Comparison of ENCODE assay signal across 23 cellular contexts in the genomic region with DNA sequence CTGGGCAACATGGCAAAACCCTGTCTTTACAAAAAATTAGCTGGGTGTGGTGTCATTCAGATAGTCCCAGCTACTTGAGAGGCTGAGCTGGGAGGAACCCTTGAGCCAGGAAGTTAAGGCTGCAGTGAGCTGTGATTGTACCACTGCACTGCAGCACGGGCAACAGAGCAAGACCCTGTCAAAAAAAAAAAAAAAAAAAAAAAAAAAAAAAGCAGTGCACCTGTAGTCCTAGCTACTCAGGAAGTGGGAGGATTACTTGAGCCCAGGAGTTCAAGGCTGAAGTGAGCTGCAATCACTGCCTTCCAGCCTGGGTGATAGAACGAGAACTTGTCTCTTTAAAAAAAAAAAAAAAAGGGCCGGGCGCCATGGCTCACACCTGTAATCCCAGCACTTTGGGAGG. TPM values are rescaled to one million over a fixed set of nuclear protein-coding genes. Genes with fewer than 3 reads are reported as not detected.
DNase-seq lines count a peak whose midpoint lies in the region; ATAC-seq, FAIRE-seq and TF ChIP-seq lines count a peak whose summit lies in the region.
"Had no signal": no experiment of that assay in that cellular context is flagged by ENCODE, and none has a peak within 500 bp of the region (broad histone marks: within the 10 kb centered on the region; RNA-seq: fewer than 3 reads in every experiment).

No MANE protein-coding gene starts in this region.

- peak overlapping the region in 7 of 8 donors; percentile 72 to 88 (median 83) for H3K27ac ChIP-seq in spleen
- H3K27ac ChIP-seq: left ventricle myocardium inferior, sigmoid colon, vagina had no signal

- no peak for ATAC-seq in activated T-helper 17 cell treated with anti-CD3 and anti-CD28 coated beads, Interleukin-2, amount 50 U/mL, for 72 hours (replicated peaks)
- ATAC-seq in GM19397 (IDR thresholded peaks at IDR 0.05; ENCODE audit: unreplicated experiment): no peak
- ATAC-seq: A549; CD8-positive, alpha-beta T cell; mucosa of descending colon had no signal

- H3K27me3 ChIP-seq in spleen (replicated peaks in 1 of 7): peaks cover 0 to 13% (median 0%) of the 10 kb centered on the region in 7 donors
- H3K27me3 ChIP-seq: sigmoid colon, vagina had no signal

- CTCF ChIA-PET in activated naive CD4-positive, alpha-beta T cell treated with anti-CD3 and anti-CD28 coated beads for 36 hours (lab: Charles Lee): interaction anchor here (0.6 to 10.8 kb wide), 11 partner anchors 12 to 802 kb away, joined by 3 to 125 read pairs (median 3); a partner anchor contains a TSS

- no peak overlapping the region for H3K27ac Mint-ChIP-seq in activated naive CD4-positive, alpha-beta T cell treated with anti-CD3 and anti-CD28 coated beads for 36 hours
- H3K27ac Mint-ChIP-seq in activated T-helper 17 cell treated with anti-CD3 and anti-CD28 coated beads, Interleukin-2, amount 50 U/mL, for 72 hours: no peak overlapping the region

- no peaks in the 10 kb centered on the region for H3K9me3 Mint-ChIP-seq in activated naive CD4-positive, alpha-beta T cell treated with anti-CD3 and anti-CD28 coated beads for 36 hours
- H3K9me3 Mint-ChIP-seq in activated T-helper 17 cell treated with anti-CD3 and anti-CD28 coated beads, Interleukin-2, amount 50 U/mL, for 72 hours: no peaks in the 10 kb centered on the region
- H3K9me3 Mint-ChIP-seq: activated naive CD4-positive, alpha-beta T cell treated with anti-CD3 and anti-CD28 coated beads, Interleukin-2, amount 50 U/mL, for 24 hours; CD8-positive, alpha-beta T cell had no signal

- 39 to 67% (median 59%) methylated on average over 2 to 4 of the region's 4 CpGs for WGBS in spleen, 5 donors

- intact Hi-C loops in activated naive CD4-positive, alpha-beta T cell treated with anti-CD3 and anti-CD28 coated beads for 36 hours (cut with micrococcal nuclease): loop anchor here (1.0 kb wide), 1 partner anchor 12 kb away; no protein-coding TSS in a partner anchor
- intact Hi-C loops in spleen (cut with DNase I; ENCODE audit: low total_unique reads): no loop called here

- no peak for TF ChIP-seq POLR2A in spleen (IDR thresholded peaks at IDR 0.05)
- TF ChIP-seq POLR2A in GM12892 (IDR thresholded peaks at IDR 0.05; ENCODE audit: low read depth, low read length): no peak

- H3K4me1 Mint-ChIP-seq in activated naive CD4-positive, alpha-beta T cell treated with anti-CD3 and anti-CD28 coated beads for 36 hours (ENCODE audit: low read depth): peaks cover 40% of the 10 kb centered on the region
- H3K4me1 Mint-ChIP-seq in activated T-helper 17 cell treated with anti-CD3 and anti-CD28 coated beads, Interleukin-2, amount 50 U/mL, for 72 hours: peaks cover 20% of the 10 kb centered on the region

- peaks cover 2% of the 10 kb centered on the region for H3K27me3 Mint-ChIP-seq in activated naive CD4-positive, alpha-beta T cell treated with anti-CD3 and anti-CD28 coated beads for 36 hours (ENCODE audit: low read depth)
- no peaks in the 10 kb centered on the region for H3K27me3 Mint-ChIP-seq in activated T-helper 17 cell treated with anti-CD3 and anti-CD28 coated beads, Interleukin-2, amount 50 U/mL, for 72 hours
- H3K27me3 Mint-ChIP-seq: activated naive CD4-positive, alpha-beta T cell treated with anti-CD3 and anti-CD28 coated beads, Interleukin-2, amount 50 U/mL, for 24 hours had no signal

- no peak for TF ChIP-seq CTCF in spleen (IDR thresholded peaks at IDR 0.05 in 8 of 11, conservative IDR thresholded peaks at IDR 0.05 in 3 of 11)

- no peak overlapping the region for H3K4me3 Mint-ChIP-seq in activated naive CD4-positive, alpha-beta T cell treated with anti-CD3 and anti-CD28 coated beads for 36 hours
- H3K4me3 Mint-ChIP-seq in activated T-helper 17 cell treated with anti-CD3 and anti-CD28 coated beads, Interleukin-2, amount 50 U/mL, for 72 hours: peak overlapping the region; percentile 92

- FAIRE-seq in GM12892 (lab: Jason Lieb, UNC): no peak
- FAIRE-seq: A549, endothelial cell of umbilical vein, H1 had no signal

- no peaks in the 10 kb centered on the region for H3K36me3 Mint-ChIP-seq in activated naive CD4-positive, alpha-beta T cell treated with anti-CD3 and anti-CD28 coated beads for 36 hours (ENCODE audit: low read depth)
- no peaks in the 10 kb centered on the region for H3K36me3 Mint-ChIP-seq in activated T-helper 17 cell treated with anti-CD3 and anti-CD28 coated beads, Interleukin-2, amount 50 U/mL, for 72 hours (ENCODE audit: low read depth)
- H3K36me3 Mint-ChIP-seq: CD8-positive, alpha-beta T cell had no signal

- H3K4me1 ChIP-seq in spleen: peaks cover 10 to 54% (median 33%) of the 10 kb centered on the region in 6 donors

- no peaks in the 10 kb centered on the region for H3K9me3 ChIP-seq in spleen
- H3K9me3 ChIP-seq: A549, left ventricle myocardium inferior, mucosa of descending colon, sigmoid colon, vagina had no signal

- H3K4me3 ChIP-seq in spleen: peak overlapping the region in 1 of 8 donors; percentile 74
- H3K4me3 ChIP-seq: A549, left ventricle myocardium inferior, mucosa of descending colon, sigmoid colon had no signal

- peaks cover 0 to 13% (median 0%) of the 10 kb centered on the region in 6 donors for H3K36me3 ChIP-seq in spleen
- H3K36me3 ChIP-seq: left ventricle myocardium inferior, sigmoid colon, vagina had no signal

- peak; percentile 57 for DNase-seq in activated naive CD4-positive, alpha-beta T cell treated with anti-CD3 and anti-CD28 coated beads for 36 hours
- DNase-seq in activated naive CD4-positive, alpha-beta T cell (lab: John Stamatoyannopoulos, UW): no peak
- peak; percentile 89 for DNase-seq in NAMALWA (ENCODE audit: low spot score)
- DNase-seq in spleen: no peak
- no peak for DNase-seq in GM12892 (ENCODE audit: insufficient read length)
- no peak for DNase-seq in pons (ENCODE audit: low spot score)
- DNase-seq: cortex of kidney, EL, foreskin fibroblast, left ventricle myocardium inferior, NCI-H446, SHP77 treated with DMSO at 0.1 percent for 48 hours, sigmoid colon, substantia nigra had no signal

RNA-seq across cellular contexts. Expression of a gene that starts 5.6 kb away (rescaled TPM):
- total RNA-seq in activated naive CD4-positive, alpha-beta T cell treated with anti-CD3 and anti-CD28 coated beads for 36 hours: under 1 TPM; 0.69 to 0.74 TPM
- total RNA-seq in activated T-helper 17 cell treated with anti-CD3 and anti-CD28 coated beads, Interleukin-2, amount 50 U/mL, for 72 hours: 1 to 10 TPM in 1 of 2 donors, under 1 TPM in 1; 0.56 to 1.3 TPM
- 1 to 10 TPM; 1.4 to 5.8 (median 3.0) TPM for total RNA-seq in spleen
- polyA plus RNA-seq in spleen: 1 to 10 TPM; 2.2 to 5.2 (median 3.4) TPM
- polyA plus RNA-seq in GM12892 (2012; ENCODE audit: missing spikeins): 0.98 TPM
- total RNA-seq: left ventricle myocardium inferior had no signal
- polyA plus RNA-seq: endothelial cell of umbilical vein had no signal

RNA-seq across cellular contexts. Expression of a gene that starts 17.1 kb away (rescaled TPM):
- 10 to 100 TPM; 71.9 to 75.2 TPM for total RNA-seq in activated naive CD4-positive, alpha-beta T cell treated with anti-CD3 and anti-CD28 coated beads for 36 hours
- 10 to 100 TPM; 61.3 to 78.1 TPM for total RNA-seq in activated T-helper 17 cell treated with anti-CD3 and anti-CD28 coated beads, Interleukin-2, amount 50 U/mL, for 72 hours
- 100 to 1,000 TPM in 6 of 7 donors, 10 to 100 TPM in 1; 99.6 to 205 (median 110) TPM for total RNA-seq in spleen
- polyA plus RNA-seq in spleen: 10 to 100 TPM in 1 of 3 donors, 1 to 10 TPM in 2; 7.9 to 22.3 (median 8.9) TPM
- polyA plus RNA-seq in GM12892 (2012; ENCODE audit: missing spikeins): 15.5 TPM

RNA-seq across cellular contexts. Expression of a gene that starts 30.3 kb away (rescaled TPM):
- total RNA-seq in activated naive CD4-positive, alpha-beta T cell treated with anti-CD3 and anti-CD28 coated beads for 36 hours: 10 to 100 TPM; 53.5 to 61.2 TPM
- total RNA-seq in activated T-helper 17 cell treated with anti-CD3 and anti-CD28 coated beads, Interleukin-2, amount 50 U/mL, for 72 hours: 10 to 100 TPM; 69.5 to 70.5 TPM
- total RNA-seq in spleen: 100 to 1,000 TPM in 4 of 7 donors, 10 to 100 TPM in 3; 84.9 to 875 (median 103) TPM
- polyA plus RNA-seq in spleen: 10 to 100 TPM; 19.0 to 40.3 (median 32.7) TPM
- 30.0 TPM for polyA plus RNA-seq in GM12892 (2012; ENCODE audit: missing spikeins)

RNA-seq across cellular contexts. Expression of a gene that starts 40.5 kb away (rescaled TPM):
- 10 to 100 TPM; 81.0 to 92.8 TPM for total RNA-seq in activated naive CD4-positive, alpha-beta T cell treated with anti-CD3 and anti-CD28 coated beads for 36 hours
- total RNA-seq in activated T-helper 17 cell treated with anti-CD3 and anti-CD28 coated beads, Interleukin-2, amount 50 U/mL, for 72 hours: 100 to 1,000 TPM in 1 of 2 donors, 10 to 100 TPM in 1; 61.7 to 127 TPM
- 10 to 100 TPM; 31.1 to 44.7 (median 40.6) TPM for total RNA-seq in spleen
- polyA plus RNA-seq in spleen: 10 to 100 TPM; 18.6 to 30.6 (median 24.9) TPM
- polyA plus RNA-seq in GM12892 (2012; ENCODE audit: missing spikeins): 80.7 TPM

RNA-seq across cellular contexts. Expression of a gene that starts 52.3 kb away (rescaled TPM):
- 1 to 10 TPM; 1.3 to 2.1 TPM for total RNA-seq in activated naive CD4-positive, alpha-beta T cell treated with anti-CD3 and anti-CD28 coated beads for 36 hours
- 1 to 10 TPM; 1.5 to 2.1 TPM for total RNA-seq in activated T-helper 17 cell treated with anti-CD3 and anti-CD28 coated beads, Interleukin-2, amount 50 U/mL, for 72 hours
- total RNA-seq in spleen: 100 to 1,000 TPM in 1 of 7 donors, 10 to 100 TPM in 6; 42.6 to 126 (median 65.2) TPM
- 10 to 100 TPM in 2 of 3 donors, 1 to 10 TPM in 1; 6.6 to 30.8 (median 15.6) TPM for polyA plus RNA-seq in spleen
- polyA plus RNA-seq in GM12892 (2012; ENCODE audit: missing spikeins): 0.74 TPM

Comparison
In these comparisons a context has a peak if more than half of its experiments do, and no peak if none do; other contexts are left out.
1. DNase-seq: peak in activated naive CD4-positive, alpha-beta T cell treated with anti-CD3 and anti-CD28 coated beads for 36 hours (single experiment) and NAMALWA (single experiment); none in activated naive CD4-positive, alpha-beta T cell (0 of 4), spleen (single experiment), GM12892 (single experiment) and pons (single experiment).